8 cellular contexts compared by ENCODE assay signal in the genomic region with DNA sequence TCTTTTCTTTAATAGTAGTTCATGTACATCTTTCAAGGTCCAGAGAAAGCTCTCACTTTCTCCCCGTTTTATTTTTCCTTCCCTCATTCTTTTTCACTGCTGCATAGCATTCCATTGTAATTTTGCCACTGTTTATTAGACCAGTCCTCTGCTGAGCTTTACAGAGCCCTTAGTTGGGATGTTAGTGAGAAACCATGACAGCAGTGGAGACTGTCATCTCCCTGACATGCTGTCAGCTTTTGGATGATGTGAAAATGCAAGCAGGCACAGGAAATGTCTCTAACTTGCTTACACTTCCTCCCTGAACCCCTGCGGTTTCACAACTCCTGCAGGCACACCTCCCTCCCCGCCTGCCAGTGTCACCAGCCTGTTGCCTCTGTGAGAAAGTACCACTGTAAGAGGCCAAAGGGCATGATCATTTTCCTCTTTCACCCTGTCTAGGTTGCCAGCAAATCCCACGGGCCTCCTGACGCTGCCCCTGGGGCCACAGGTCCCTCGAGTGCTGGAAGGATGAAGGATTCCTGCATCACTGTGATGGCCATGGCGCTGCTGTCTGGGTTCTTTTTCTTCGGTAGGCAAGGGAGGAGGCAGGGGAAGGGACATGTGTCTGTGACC.
DNase-seq lines count a peak whose midpoint lies in the region; ATAC-seq lines count a peak whose summit lies in the region.

A gene (plus strand): TSS at position 415 of the 615 bp plus-strand sequence. CDS start 96 bp downstream, at position 511.

- H3K9me3 ChIP-seq in duodenal mucosa (ENCODE audit: control insufficient read depth in 1 of 2, low read length in 2 of 2) = no peaks in the 10 kb centered on the region

- peak; percentile 33 to 69 (median 59) for DNase-seq in activated CD4-positive, CD25-positive, alpha-beta regulatory T cell (lab: John Stamatoyannopoulos, UW)
- peak; percentile 60 to 67 for DNase-seq in stimulated activated CD4-positive, alpha-beta T cell treated with anti-CD3 and anti-CD28 coated beads, Interleukin-15, amount 100 ng/mL, for 1 hour (ENCODE audit: low read depth in 1 of 2, low spot score in 1 of 2)
- DNase-seq in NCI-H2227 treated with DMSO at 0.1 percent for 48 hours (lab: John Stamatoyannopoulos, UW) (no peak), NCI-H510A (lab: John Stamatoyannopoulos, UW) (no peak), 8988T (no peak)

- H3K36me3 ChIP-seq in duodenal mucosa (ENCODE audit: control insufficient read depth in 1 of 2, insufficient read depth in 2 of 2, low read length in 2 of 2) = no peaks in the 10 kb centered on the region

- no peaks in the 10 kb centered on the region for H3K27me3 ChIP-seq in duodenal mucosa (ENCODE audit: control insufficient read depth in 1 of 2, insufficient read depth in 2 of 2, low read length in 2 of 2)

- ATAC-seq in GM18858 (IDR thresholded peaks at IDR 0.05; ENCODE audit: unreplicated experiment) (peak; percentile 35), HG03159 (IDR thresholded peaks at IDR 0.05; ENCODE audit: unreplicated experiment) (peak; percentile 52)

- H3K4me1 ChIP-seq in duodenal mucosa (ENCODE audit: control insufficient read depth in 1 of 2, insufficient read depth in 2 of 2, low read length in 2 of 2) = peaks cover 0 to 4% of the 10 kb centered on the region in 2 donors

- H3K4me3 ChIP-seq in duodenal mucosa (ENCODE audit: low read depth in 1 of 2, low read length in 2 of 2) = peak within 1 kb of the TSS; percentile 53 to 62

- H3K27ac ChIP-seq in duodenal mucosa (ENCODE audit: low read depth, low read length) = peak within 1 kb of the TSS; percentile 52

- H3K9ac ChIP-seq in duodenal mucosa (ENCODE audit: low read depth in 1 of 2, low read length in 2 of 2) = peak within 1 kb of the TSS; percentile 36 to 38

Comparison
In these comparisons a context has a peak if more than half of its experiments do, and no peak if none do; other contexts are left out.
1. DNase-seq: peak in activated CD4-positive, CD25-positive, alpha-beta regulatory T cell (4 of 4) and stimulated activated CD4-positive, alpha-beta T cell treated with anti-CD3 and anti-CD28 coated beads, Interleukin-15, amount 100 ng/mL, for 1 hour (2 of 2); none in NCI-H2227 treated with DMSO at 0.1 percent for 48 hours (single experiment), NCI-H510A (single experiment) and 8988T (single experiment).